1 cellular context compared by ENCODE assay signal in the genomic region with DNA sequence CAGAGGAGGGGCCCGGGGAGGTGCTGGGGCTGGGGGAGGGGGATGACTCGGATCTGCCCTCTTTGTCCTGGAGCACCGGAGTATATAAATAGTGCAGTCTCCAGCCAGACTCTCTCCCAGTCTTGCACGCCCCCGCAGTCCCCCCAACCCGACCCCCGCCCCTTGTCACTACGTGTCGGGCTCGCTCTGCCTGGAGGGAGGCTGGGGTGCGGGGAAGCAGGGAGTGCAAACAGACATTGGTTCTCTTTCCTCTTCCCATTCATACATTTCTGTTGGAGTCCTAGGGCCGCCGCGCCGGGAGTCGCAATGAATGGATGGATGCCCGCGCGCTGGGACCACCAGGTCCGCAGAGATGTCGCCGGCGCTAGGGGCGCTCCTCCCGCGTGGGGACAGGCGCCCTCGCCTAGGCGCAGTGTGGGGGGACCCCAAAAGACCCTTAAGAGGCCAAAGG.
A peak's percentile ranks its signal among the peaks of the same experiment; 100 is the strongest.
TF ChIP-seq lines count a peak whose summit lies in the region.

No MANE protein-coding gene starts in this region.

TF ChIP-seq in GM23338, 12 proteins besides CTCF, POLR2A, EP300 and RAD21 (continued from another document):
- TF ChIP-seq, protein P1, sequence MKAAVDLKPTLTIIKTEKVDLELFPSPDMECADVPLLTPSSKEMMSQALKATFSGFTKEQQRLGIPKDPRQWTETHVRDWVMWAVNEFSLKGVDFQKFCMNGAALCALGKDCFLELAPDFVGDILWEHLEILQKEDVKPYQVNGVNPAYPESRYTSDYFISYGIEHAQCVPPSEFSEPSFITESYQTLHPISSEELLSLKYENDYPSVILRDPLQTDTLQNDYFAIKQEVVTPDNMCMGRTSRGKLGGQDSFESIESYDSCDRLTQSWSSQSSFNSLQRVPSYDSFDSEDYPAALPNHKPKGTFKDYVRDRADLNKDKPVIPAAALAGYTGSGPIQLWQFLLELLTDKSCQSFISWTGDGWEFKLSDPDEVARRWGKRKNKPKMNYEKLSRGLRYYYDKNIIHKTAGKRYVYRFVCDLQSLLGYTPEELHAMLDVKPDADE (IDR thresholded peaks at IDR 0.05), result no peak
- peak; percentile 72 for TF ChIP-seq EZH2phosphoT487 (IDR thresholded peaks at IDR 0.05; ENCODE audit: unreplicated experiment)
- TF ChIP-seq, protein P2, sequence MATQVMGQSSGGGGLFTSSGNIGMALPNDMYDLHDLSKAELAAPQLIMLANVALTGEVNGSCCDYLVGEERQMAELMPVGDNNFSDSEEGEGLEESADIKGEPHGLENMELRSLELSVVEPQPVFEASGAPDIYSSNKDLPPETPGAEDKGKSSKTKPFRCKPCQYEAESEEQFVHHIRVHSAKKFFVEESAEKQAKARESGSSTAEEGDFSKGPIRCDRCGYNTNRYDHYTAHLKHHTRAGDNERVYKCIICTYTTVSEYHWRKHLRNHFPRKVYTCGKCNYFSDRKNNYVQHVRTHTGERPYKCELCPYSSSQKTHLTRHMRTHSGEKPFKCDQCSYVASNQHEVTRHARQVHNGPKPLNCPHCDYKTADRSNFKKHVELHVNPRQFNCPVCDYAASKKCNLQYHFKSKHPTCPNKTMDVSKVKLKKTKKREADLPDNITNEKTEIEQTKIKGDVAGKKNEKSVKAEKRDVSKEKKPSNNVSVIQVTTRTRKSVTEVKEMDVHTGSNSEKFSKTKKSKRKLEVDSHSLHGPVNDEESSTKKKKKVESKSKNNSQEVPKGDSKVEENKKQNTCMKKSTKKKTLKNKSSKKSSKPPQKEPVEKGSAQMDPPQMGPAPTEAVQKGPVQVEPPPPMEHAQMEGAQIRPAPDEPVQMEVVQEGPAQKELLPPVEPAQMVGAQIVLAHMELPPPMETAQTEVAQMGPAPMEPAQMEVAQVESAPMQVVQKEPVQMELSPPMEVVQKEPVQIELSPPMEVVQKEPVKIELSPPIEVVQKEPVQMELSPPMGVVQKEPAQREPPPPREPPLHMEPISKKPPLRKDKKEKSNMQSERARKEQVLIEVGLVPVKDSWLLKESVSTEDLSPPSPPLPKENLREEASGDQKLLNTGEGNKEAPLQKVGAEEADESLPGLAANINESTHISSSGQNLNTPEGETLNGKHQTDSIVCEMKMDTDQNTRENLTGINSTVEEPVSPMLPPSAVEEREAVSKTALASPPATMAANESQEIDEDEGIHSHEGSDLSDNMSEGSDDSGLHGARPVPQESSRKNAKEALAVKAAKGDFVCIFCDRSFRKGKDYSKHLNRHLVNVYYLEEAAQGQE (IDR thresholded peaks at IDR 0.05; ENCODE audit: unreplicated experiment), result no peak
- TF ChIP-seq EZH2 (IDR thresholded peaks at IDR 0.05; ENCODE audit: low read depth, unreplicated experiment), result peak; percentile 74
- no peak for TF ChIP-seq JUNB (IDR thresholded peaks at IDR 0.05; ENCODE audit: unreplicated experiment)
- TF ChIP-seq POLR2AphosphoS5 (IDR thresholded peaks at IDR 0.05; ENCODE audit: low read depth), result no peak
- TF ChIP-seq STAT1 (IDR thresholded peaks at IDR 0.05; ENCODE audit: unreplicated experiment), result no peak
- TF ChIP-seq NANOG (IDR thresholded peaks at IDR 0.05; ENCODE audit: borderline replicate concordance), result no peak
- no peak for TF ChIP-seq CREB1 (CRISPR knock-in tag; IDR thresholded peaks at IDR 0.05; ENCODE audit: low read depth)
